Comparison of ENCODE assay signal across 20 cellular contexts in the genomic region with DNA sequence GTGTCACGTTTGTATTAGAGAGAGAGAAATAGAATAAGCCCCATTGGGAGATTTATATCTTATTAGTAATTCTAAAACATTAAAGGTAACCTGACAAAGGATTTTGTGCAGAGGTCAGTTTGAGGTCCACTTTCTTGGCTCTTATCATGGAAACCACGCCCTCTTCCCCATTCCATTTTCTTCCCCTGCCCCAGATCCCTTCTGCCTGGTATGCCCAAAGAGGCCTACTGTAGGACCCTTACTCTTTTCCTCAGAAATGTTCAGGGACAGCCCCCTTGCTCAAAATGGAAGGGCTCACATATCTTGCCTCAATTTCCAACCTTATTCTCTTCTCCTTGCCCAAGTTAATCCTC. TPM values are rescaled to one million over a fixed set of nuclear protein-coding genes. Genes with fewer than 3 reads are reported as not detected.
DNase-seq lines count a peak whose midpoint lies in the region; ATAC-seq and TF ChIP-seq lines count a peak whose summit lies in the region.
"Had no signal": no experiment of that assay in that cellular context is flagged by ENCODE, and none has a peak within 500 bp of the region (broad histone marks: within the 10 kb centered on the region; RNA-seq: fewer than 3 reads in every experiment).

No MANE protein-coding gene starts in this region.

- no peak for TF ChIP-seq CTCF in HCT116 (IDR thresholded peaks at IDR 0.05 in 2 of 3, conservative IDR thresholded peaks at IDR 0.05 in 1 of 3; ENCODE audit: borderline replicate concordance in 1 of 3, insufficient read depth in 1 of 3, low read depth in 2 of 3, low read length in 2 of 3)
- no peak for TF ChIP-seq CTCF in omental fat pad (IDR thresholded peaks at IDR 0.05)
- no peak for TF ChIP-seq CTCF in adrenal gland (IDR thresholded peaks at IDR 0.05)

- no TSS peak for BruUV-seq in HCT116 (replicated peaks; lab: Mats Ljungman, UMichigan)

- no peak for TF ChIP-seq RAD21 in HCT116 (IDR thresholded peaks at IDR 0.05; ENCODE audit: low read depth)

- 49 to 60% (median 58%) methylated on average over 2 of the region's 2 CpGs for WGBS in adrenal gland, 4 donors

- peaks cover 55% of the 10 kb centered on the region for H3K4me1 Mint-ChIP-seq in activated naive CD4-positive, alpha-beta T cell treated with anti-CD3 and anti-CD28 coated beads, Interleukin-2, amount 50 U/mL, for 24 hours
- H3K4me1 Mint-ChIP-seq in activated naive CD4-positive, alpha-beta T cell treated with anti-CD3 and anti-CD28 coated beads, Interleukin-2, amount 10 ng/mL, durations not matched to agents 7 days and 5 days, result peaks cover 27% of the 10 kb centered on the region

- peaks cover 4% of the 10 kb centered on the region for H3K36me3 Mint-ChIP-seq in activated naive CD4-positive, alpha-beta T cell treated with anti-CD3 and anti-CD28 coated beads, Interleukin-2, amount 50 U/mL, for 24 hours
- peaks cover 3% of the 10 kb centered on the region for H3K36me3 Mint-ChIP-seq in activated naive CD4-positive, alpha-beta T cell treated with anti-CD3 and anti-CD28 coated beads, Interleukin-2, amount 10 ng/mL, durations not matched to agents 7 days and 5 days

- H3K4me2 ChIP-seq in HCT116 (ENCODE audit: low read length), result peak overlapping the region; percentile 60
- H3K4me2 ChIP-seq: SK-N-SH had no signal

- H3K4me3 Mint-ChIP-seq in activated naive CD4-positive, alpha-beta T cell treated with anti-CD3 and anti-CD28 coated beads, Interleukin-2, amount 50 U/mL, for 24 hours, result peak overlapping the region; percentile 50
- H3K4me3 Mint-ChIP-seq in activated naive CD4-positive, alpha-beta T cell treated with anti-CD3 and anti-CD28 coated beads, Interleukin-2, amount 10 ng/mL, durations not matched to agents 7 days and 5 days, result no peak overlapping the region
- H3K4me3 Mint-ChIP-seq: CD8-positive, alpha-beta memory T cell had no signal

- no peaks in the 10 kb centered on the region for H4K20me1 ChIP-seq in HCT116 (ENCODE audit: insufficient read depth)

- H3K36me3 ChIP-seq in HCT116 (ENCODE audit: control insufficient read depth in 1 of 2, insufficient read depth in 2 of 2, low read length in 2 of 2) (no peaks in the 10 kb centered on the region), SJCRH30 (no peaks in the 10 kb centered on the region), adrenal gland (replicated peaks in 1 of 2) (no peaks in the 10 kb centered on the region)

- H3K27ac Mint-ChIP-seq in activated naive CD4-positive, alpha-beta T cell treated with anti-CD3 and anti-CD28 coated beads, Interleukin-2, amount 50 U/mL, for 24 hours, result peak overlapping the region; percentile 97
- no peak overlapping the region for H3K27ac Mint-ChIP-seq in activated naive CD4-positive, alpha-beta T cell treated with anti-CD3 and anti-CD28 coated beads, Interleukin-2, amount 10 ng/mL, durations not matched to agents 7 days and 5 days
- H3K27ac Mint-ChIP-seq: CD8-positive, alpha-beta memory T cell had no signal

- TF ChIP-seq POLR2A in HCT116 (IDR thresholded peaks at IDR 0.05; ENCODE audit: borderline replicate concordance, extremely low read depth, insufficient read depth, insufficient read length), result no peak
- TF ChIP-seq POLR2A in adrenal gland (IDR thresholded peaks at IDR 0.05), result no peak

- H3K4me1 ChIP-seq in HCT116 (ENCODE audit: control insufficient read depth in 1 of 2, insufficient read depth in 2 of 2, low read length in 2 of 2), result peaks cover 11 to 19% of the 10 kb centered on the region in 2 experiments
- H3K4me1 ChIP-seq in SJCRH30, result peaks cover 8% of the 10 kb centered on the region; the same call in 1 of the 2 replicates
- peaks cover 9% of the 10 kb centered on the region in 2 donors for H3K4me1 ChIP-seq in adrenal gland (replicated peaks in 1 of 2)

- POLR2A ChIA-PET in HCT116 (lab: Charles Lee), result no interaction called here

- no peak overlapping the region for H3K9ac ChIP-seq in HCT116 (ENCODE audit: low read length)
- H3K9ac ChIP-seq: SK-N-SH had no signal

- no peaks in the 10 kb centered on the region for H3K27me3 Mint-ChIP-seq in activated naive CD4-positive, alpha-beta T cell treated with anti-CD3 and anti-CD28 coated beads, Interleukin-2, amount 50 U/mL, for 24 hours
- H3K27me3 Mint-ChIP-seq in activated naive CD4-positive, alpha-beta T cell treated with anti-CD3 and anti-CD28 coated beads, Interleukin-2, amount 10 ng/mL, durations not matched to agents 7 days and 5 days, result no peaks in the 10 kb centered on the region

- H3K9me3 Mint-ChIP-seq in activated naive CD4-positive, alpha-beta T cell treated with anti-CD3 and anti-CD28 coated beads, Interleukin-2, amount 50 U/mL, for 24 hours, result peaks cover 16% of the 10 kb centered on the region
- H3K9me3 Mint-ChIP-seq in activated naive CD4-positive, alpha-beta T cell treated with anti-CD3 and anti-CD28 coated beads, Interleukin-2, amount 10 ng/mL, durations not matched to agents 7 days and 5 days, result peaks cover 2% of the 10 kb centered on the region

- RAD21 ChIA-PET in HCT116 (lab: Charles Lee; ENCODE audit: low non-redundant PET in 1 of 2, low total read pairs in 2 of 2, uncharacterized antibody in 2 of 2, unreplicated experiment in 2 of 2), result no interaction called here

- H3K27ac ChIP-seq in HCT116 (ENCODE audit: low read depth, low read length) (no peak overlapping the region), SJCRH30 (peak overlapping the region; percentile 6; the same call in 1 of the 2 replicates), adrenal gland (no peak overlapping the region)
- H3K27ac ChIP-seq: C4-2B, RWPE1 had no signal

- H3K79me2 ChIP-seq in HCT116 (ENCODE audit: insufficient read depth, low read length), result no peaks in the 10 kb centered on the region

- peak; percentile 50 for ATAC-seq in HCT116
- peak; percentile 37 for ATAC-seq in omental fat pad (ENCODE audit: low FRiP score)
- no peak for ATAC-seq in HG02981 (IDR thresholded peaks at IDR 0.05; ENCODE audit: unreplicated experiment)

- no peak for DNase-seq in activated naive CD4-positive, alpha-beta T cell treated with anti-CD3 and anti-CD28 coated beads, Interleukin-2, amount 10 ng/mL, durations not matched to agents 7 days and 5 days
- no peak for DNase-seq in HCT116 (ENCODE audit: low read depth, low spot score)
- no peak for DNase-seq in SJCRH30
- DNase-seq in omental fat pad (ENCODE audit: low spot score), result no peak
- DNase-seq in adrenal gland, result no peak
- no peak for DNase-seq in NCI-H510A treated with DMSO at 0.1 percent for 48 hours (lab: John Stamatoyannopoulos, UW)
- DNase-seq: CD8-positive, alpha-beta memory T cell; GDM1; NCI-H1694; NCI-H2081 treated with DMSO at 0.1 percent for 48 hours; NCI-H526; SHP77 treated with DMSO at 0.1 percent for 48 hours; SK-N-SH had no signal

- H2AFZ ChIP-seq in HCT116 (ENCODE audit: low read depth, low read length, poor library complexity, severe bottlenecking), result peak overlapping the region; percentile 85

- H3K27me3 ChIP-seq in HCT116 (ENCODE audit: insufficient read depth, low read length) (no peaks in the 10 kb centered on the region), SJCRH30 (no peaks in the 10 kb centered on the region), adrenal gland (no peaks in the 10 kb centered on the region)

- intact Hi-C loops in HCT116 (cut with micrococcal nuclease), result no loop called here
- intact Hi-C loops in adrenal gland (cut with DNase I), result no loop called here

- CTCF ChIA-PET in activated naive CD4-positive, alpha-beta T cell treated with anti-CD3 and anti-CD28 coated beads, Interleukin-2, amount 10 ng/mL, durations not matched to agents 7 days and 5 days (lab: Charles Lee), result no interaction called here
- CTCF ChIA-PET in HCT116 (lab: Charles Lee), result no interaction called here

- no peaks in the 10 kb centered on the region for H3K9me2 ChIP-seq in HCT116 (ENCODE audit: insufficient read depth)
- H3K9me2 ChIP-seq: SK-N-SH had no signal

- H3K4me3 ChIP-seq in HCT116 (replicated peaks in 1 of 2; ENCODE audit: low read depth in 1 of 2, low read length in 2 of 2) (no peak overlapping the region), SJCRH30 (no peak overlapping the region), adrenal gland (no peak overlapping the region)

- H3K9me3 ChIP-seq in HCT116 (ENCODE audit: control insufficient read depth in 1 of 2, insufficient read depth in 1 of 2, low read depth in 1 of 2, low read length in 2 of 2) (no peaks in the 10 kb centered on the region), SJCRH30 (replicated peaks) (no peaks in the 10 kb centered on the region; the same call in 1 of the 2 replicates), adrenal gland (replicated peaks in 1 of 3) (peaks cover 0 to 5% (median 0%) of the 10 kb centered on the region in 3 donors)
- H3K9me3 ChIP-seq: SK-N-SH had no signal

TF ChIP-seq in HCT116, 20 proteins besides CTCF, POLR2A, EP300 and RAD21:
- TF ChIP-seq YY1 (IDR thresholded peaks at IDR 0.05; ENCODE audit: extremely low read depth, insufficient replicate concordance, low read depth, low read length) (no peak), FOSL1 (IDR thresholded peaks at IDR 0.05; ENCODE audit: low read depth) (no peak), EGR1 (IDR thresholded peaks at IDR 0.05; ENCODE audit: low read depth) (no peak)
- TF ChIP-seq, protein P1, sequence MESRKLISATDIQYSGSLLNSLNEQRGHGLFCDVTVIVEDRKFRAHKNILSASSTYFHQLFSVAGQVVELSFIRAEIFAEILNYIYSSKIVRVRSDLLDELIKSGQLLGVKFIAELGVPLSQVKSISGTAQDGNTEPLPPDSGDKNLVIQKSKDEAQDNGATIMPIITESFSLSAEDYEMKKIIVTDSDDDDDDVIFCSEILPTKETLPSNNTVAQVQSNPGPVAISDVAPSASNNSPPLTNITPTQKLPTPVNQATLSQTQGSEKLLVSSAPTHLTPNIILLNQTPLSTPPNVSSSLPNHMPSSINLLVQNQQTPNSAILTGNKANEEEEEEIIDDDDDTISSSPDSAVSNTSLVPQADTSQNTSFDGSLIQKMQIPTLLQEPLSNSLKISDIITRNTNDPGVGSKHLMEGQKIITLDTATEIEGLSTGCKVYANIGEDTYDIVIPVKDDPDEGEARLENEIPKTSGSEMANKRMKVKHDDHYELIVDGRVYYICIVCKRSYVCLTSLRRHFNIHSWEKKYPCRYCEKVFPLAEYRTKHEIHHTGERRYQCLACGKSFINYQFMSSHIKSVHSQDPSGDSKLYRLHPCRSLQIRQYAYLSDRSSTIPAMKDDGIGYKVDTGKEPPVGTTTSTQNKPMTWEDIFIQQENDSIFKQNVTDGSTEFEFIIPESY (IDR thresholded peaks at IDR 0.05; ENCODE audit: extremely low read depth, insufficient replicate concordance, low read length), result no peak

RNA-seq across cellular contexts. Expression of a gene that starts 9.6 kb away (rescaled TPM):
- total RNA-seq in HCT116 (2021; ENCODE audit: unreplicated experiment) (not detected), omental fat pad (not detected), adrenal gland (not detected)
- polyA plus RNA-seq in HCT116 (2012), result not detected in 2 replicates
- total RNA-seq in SJCRH30 (2014; rRNA removed; shearing (Covaris generic)), result not detected in 2 replicates
- not detected for polyA plus RNA-seq in adrenal gland
- total RNA-seq: A172; CD8-positive, alpha-beta memory T cell; H4; HT1080 had no signal
- polyA plus RNA-seq: CD8-positive, alpha-beta memory T cell; SK-N-SH had no signal

RNA-seq across cellular contexts. Expression of a gene that starts 38.8 kb away (rescaled TPM):
- total RNA-seq in HCT116 (2021; ENCODE audit: unreplicated experiment) (0.59 TPM), omental fat pad (1 to 10 TPM in 2 of 4 donors, under 1 TPM in 2; 0.24 to 3.2 (median 0.90) TPM), adrenal gland (10 to 100 TPM in 1 of 8 donors, 1 to 10 TPM in 7; 2.6 to 11.8 (median 6.7) TPM)
- 1.4 and 2.2 TPM in 2 replicates for polyA plus RNA-seq in HCT116 (2012)
- total RNA-seq in SJCRH30 (2014; rRNA removed; shearing (Covaris generic)), result 3.1 and 5.2 TPM in 2 replicates
- 10 to 100 TPM in 2 of 3 donors, 1 to 10 TPM in 1; 7.1 to 26.9 (median 12.6) TPM for polyA plus RNA-seq in adrenal gland
- total RNA-seq: A172 had no signal
